ENCODE assay signal across 9 cellular contexts in genomic region chrX:1481636-1482529, GRCh38. TPM values are rescaled to one million over a fixed set of nuclear protein-coding genes. Genes with fewer than 3 reads are reported as not detected.
DNase-seq lines count a peak whose midpoint lies in the region; ATAC-seq, FAIRE-seq and TF ChIP-seq lines count a peak whose summit lies in the region.
"Had no signal": no experiment of that assay in that cellular context is flagged by ENCODE, and none has a peak within 500 bp of the region (broad histone marks: within the 10 kb centered on the region; RNA-seq: fewer than 3 reads in every experiment).

No MANE protein-coding gene starts in this region.

- FAIRE-seq in GM12891 (lab: Jason Lieb, UNC): peak; percentile 97

- peak; percentile 54; the same call in 1 of the 2 replicates for TF ChIP-seq POLR2A in GM12891 (IDR thresholded peaks at IDR 0.05; ENCODE audit: low read depth, low read length)

- intact Hi-C loops in ascending aorta (cut with DNase I): no loop called here

- H3K4me3 ChIP-seq in RWPE2 (ENCODE audit: severe bottlenecking) (no peak overlapping the region), ascending aorta (no peak overlapping the region)

- ATAC-seq in HG02763 (IDR thresholded peaks at IDR 0.05; ENCODE audit: unreplicated experiment) (peak; percentile 47), RWPE2 (ENCODE audit: low read depth) (peak; percentile 66)

- H3K4me1 ChIP-seq in RWPE2 (ENCODE audit: insufficient read depth, poor library complexity, severe bottlenecking) (no peaks in the 10 kb centered on the region), ascending aorta (no peaks in the 10 kb centered on the region)

- H3K9me3 ChIP-seq in RWPE2 (ENCODE audit: severe bottlenecking) (peaks cover 8% of the 10 kb centered on the region), ascending aorta (no peaks in the 10 kb centered on the region)

- no peaks in the 10 kb centered on the region for H3K27me3 ChIP-seq in RWPE2 (ENCODE audit: insufficient read depth, poor library complexity, severe bottlenecking)
- no peaks in the 10 kb centered on the region for H3K27me3 ChIP-seq in ascending aorta

- H3K27ac ChIP-seq in RWPE2 (ENCODE audit: poor library complexity, severe bottlenecking) (no peak overlapping the region), ascending aorta (peak overlapping the region in 1 of 2 donors; percentile 28)

- TF ChIP-seq CTCF in RWPE2 (IDR thresholded peaks at IDR 0.05; ENCODE audit: poor library complexity, severe bottlenecking): no peak
- TF ChIP-seq CTCF in ascending aorta (IDR thresholded peaks at IDR 0.05): no peak

- DNase-seq in GM12891 (ENCODE audit: insufficient read length, low spot score) (no peak), RWPE2 (ENCODE audit: low spot score) (no peak), ascending aorta (ENCODE audit: low spot score in 2 of 2) (peak; percentile 53 to 80), iPS-NIHi11 (ENCODE audit: low spot score) (peak; percentile 52), NCI-H1092 (lab: John Stamatoyannopoulos, UW) (no peak), NK-92 (lab: John Stamatoyannopoulos, UW; ENCODE audit: unreplicated experiment) (no peak)
- DNase-seq in stimulated activated CD4-positive, alpha-beta T cell treated with anti-CD3 and anti-CD28 coated beads, Interleukin-12 subunit alpha, Interleukin-12 subunit beta, amount 100 ng/mL, for 48 hours (ENCODE audit: low read depth in 2 of 3, low spot score in 1 of 3): peak; percentile 58 to 67 (median 66)

- H3K36me3 ChIP-seq in RWPE2 (ENCODE audit: low read depth): no peaks in the 10 kb centered on the region
- H3K36me3 ChIP-seq in ascending aorta: no peaks in the 10 kb centered on the region

TF ChIP-seq in GM12891, 5 proteins besides CTCF, POLR2A, EP300 and RAD21:
- peak; percentile 25; the same call in 1 of the 2 replicates for TF ChIP-seq TAF1 (IDR thresholded peaks at IDR 0.05; ENCODE audit: low read depth, low read length)
- TF ChIP-seq POLR2AphosphoS5 (IDR thresholded peaks at IDR 0.05; ENCODE audit: low read depth, low read length): peak; percentile 75
- no peak for TF ChIP-seq SPI1 (IDR thresholded peaks at IDR 0.05; ENCODE audit: low read depth, low read length)
- TF ChIP-seq POU2F2 (IDR thresholded peaks at IDR 0.05; ENCODE audit: low read depth, low read length): peak; percentile 97
- TF ChIP-seq PAX5 (IDR thresholded peaks at IDR 0.05; ENCODE audit: insufficient read depth, low read length, severe bottlenecking): no peak
TF ChIP-seq in GM12891: peak in this region for 3.

RNA-seq across cellular contexts. Expression of gene ASMTL, which starts 29.2 kb away (rescaled TPM):
- 59.7 TPM for polyA plus RNA-seq in GM12891 (2012; ENCODE audit: low read depth, missing spikeins)
- 27.1 TPM for total RNA-seq in ascending aorta

RNA-seq across cellular contexts. Expression of gene P2RY8, which starts 55.1 kb away (rescaled TPM):
- polyA plus RNA-seq in GM12891 (2012; ENCODE audit: low read depth, missing spikeins): 42.6 TPM
- 2.2 TPM for total RNA-seq in ascending aorta
- total RNA-seq: temporal lobe had no signal

Comparison
In these comparisons a context has a peak if more than half of its experiments do, and no peak if none do; other contexts are left out.
1. DNase-seq: peak in ascending aorta (2 of 2), iPS-NIHi11 (single experiment) and stimulated activated CD4-positive, alpha-beta T cell treated with anti-CD3 and anti-CD28 coated beads, Interleukin-12 subunit alpha, Interleukin-12 subunit beta, amount 100 ng/mL, for 48 hours (3 of 3); none in GM12891 (single experiment), RWPE2 (single experiment), NCI-H1092 (single experiment) and NK-92 (single experiment).